In genomic region chr3:130971208-130971607, GRCh38 we compare ENCODE assay signal across 16 cellular contexts.
"Had no signal": no experiment of that assay in that cellular context is flagged by ENCODE, and none has a peak within 500 bp of the region (broad histone marks: within the 10 kb centered on the region; RNA-seq: fewer than 3 reads in every experiment).

No MANE protein-coding gene starts in this region.

- H3K4me1 Mint-ChIP-seq: activated naive CD8-positive, alpha-beta T cell treated with anti-CD3 and anti-CD28 coated beads for 36 hours had no signal

- H3K27ac Mint-ChIP-seq: activated CD4-positive, alpha-beta memory T cell treated with anti-CD3 and anti-CD28 coated beads, Interleukin-2, amount 10 ng/mL, durations not matched to agents 7 days and 5 days; activated naive CD8-positive, alpha-beta T cell treated with anti-CD3 and anti-CD28 coated beads for 36 hours; mesothelial cell of epicardium; T-helper 17 cell had no signal

- DNase-seq: activated CD4-positive, alpha-beta memory T cell treated with anti-CD3 and anti-CD28 coated beads, Interleukin-2, amount 10 ng/mL, durations not matched to agents 7 days and 5 days; activated CD8-positive, alpha-beta memory T cell treated with anti-CD3 and anti-CD28 coated beads, Interleukin-2, amount 50 U/mL, for 48 hours; activated effector memory CD4-positive, alpha-beta T cell treated with anti-CD3 and anti-CD28 coated beads, Interleukin-2, amount 50 U/mL, for 16 hours; activated naive CD8-positive, alpha-beta T cell treated with anti-CD3 and anti-CD28 coated beads for 36 hours; central memory CD4-positive, alpha-beta T cell; cortex of kidney; effector memory CD4-positive, alpha-beta T cell; pancreas; T-helper 17 cell; thyroid gland had no signal

- H3K4me3 ChIP-seq: hepatocyte, pancreas, skin epidermis, thyroid gland had no signal

- H3K27me3 Mint-ChIP-seq: activated CD4-positive, alpha-beta memory T cell treated with anti-CD3 and anti-CD28 coated beads, Interleukin-2, amount 10 ng/mL, durations not matched to agents 7 days and 5 days; activated naive CD8-positive, alpha-beta T cell treated with anti-CD3 and anti-CD28 coated beads for 36 hours; T-helper 17 cell had no signal

- FAIRE-seq: pancreas, TTC549, urothelium cell line had no signal

- H3K4me3 Mint-ChIP-seq: activated CD4-positive, alpha-beta memory T cell treated with anti-CD3 and anti-CD28 coated beads, Interleukin-2, amount 10 ng/mL, durations not matched to agents 7 days and 5 days; activated naive CD8-positive, alpha-beta T cell treated with anti-CD3 and anti-CD28 coated beads for 36 hours; mesothelial cell of epicardium; T-helper 17 cell had no signal

- ATAC-seq: activated CD4-positive, CD25-positive, alpha-beta regulatory T cell treated with anti-CD3 and anti-CD28 coated beads, Interleukin-2, amount 50 U/mL, for 24 hours; pancreas; T-helper 17 cell had no signal

- H3K27me3 ChIP-seq: hepatocyte, pancreas, thyroid gland had no signal

- H3K9me3 Mint-ChIP-seq: activated CD4-positive, alpha-beta memory T cell treated with anti-CD3 and anti-CD28 coated beads, Interleukin-2, amount 10 ng/mL, durations not matched to agents 7 days and 5 days; activated naive CD8-positive, alpha-beta T cell treated with anti-CD3 and anti-CD28 coated beads for 36 hours; mesothelial cell of epicardium had no signal
